24 cellular contexts compared by ENCODE assay signal in genomic region chr16:56868175-56868574, GRCh38. TPM values are rescaled to one million over a fixed set of nuclear protein-coding genes. Genes with fewer than 3 reads are reported as not detected.
DNase-seq lines count a peak whose midpoint lies in the region; ATAC-seq and TF ChIP-seq lines count a peak whose summit lies in the region.
"Had no signal": no experiment of that assay in that cellular context is flagged by ENCODE, and none has a peak within 500 bp of the region (broad histone marks: within the 10 kb centered on the region; RNA-seq: fewer than 3 reads in every experiment).

No MANE protein-coding gene starts in this region.

- H3K4me1 ChIP-seq in OCI-LY3 (ENCODE audit: low read length) (peaks cover 59% of the 10 kb centered on the region), mesenchymal stem cell (ENCODE audit: control insufficient read depth, insufficient read depth, low read depth, low read length) (peaks cover 35% of the 10 kb centered on the region)
- H3K4me1 ChIP-seq in CD8-positive, alpha-beta memory T cell (ENCODE audit: insufficient read depth, low read length), result peaks cover 4% of the 10 kb centered on the region

- H2AK5ac ChIP-seq in mesenchymal stem cell (ENCODE audit: low read length, severe bottlenecking), result peak overlapping the region; percentile 95

- no peak overlapping the region for H4K91ac ChIP-seq in mesenchymal stem cell (ENCODE audit: low read length)

- no peak overlapping the region for H3K9ac ChIP-seq in OCI-LY3 (ENCODE audit: low read length)
- H3K9ac ChIP-seq in mesenchymal stem cell (ENCODE audit: low read length), result no peak overlapping the region
- H3K9ac ChIP-seq: BLaER1 had no signal

- H3K18ac ChIP-seq in mesenchymal stem cell (ENCODE audit: low read depth in 1 of 2, low read length in 2 of 2), result no peak overlapping the region

- no peak overlapping the region for H3K4ac ChIP-seq in mesenchymal stem cell (ENCODE audit: low read depth in 1 of 2, low read length in 2 of 2)

- H3K23ac ChIP-seq in mesenchymal stem cell (ENCODE audit: low read length in 2 of 2), result no peak overlapping the region

- H3K9me3 Mint-ChIP-seq in stimulated activated memory B cell treated with anti-CD40 and anti-IgM and Interleukin-4, amounts not matched to agents 10 μg/mL and 1 μg/mL and 100 μg/mL, for 72 hours, result no peaks in the 10 kb centered on the region
- no peaks in the 10 kb centered on the region for H3K9me3 Mint-ChIP-seq in CD8-positive, alpha-beta memory T cell
- H3K9me3 Mint-ChIP-seq: CD4-positive, CD25-positive, alpha-beta regulatory T cell; CD8-positive, alpha-beta T cell; GM23338; HFFc6 had no signal

- intact Hi-C loops in Right ventricle myocardium inferior (cut with DNase I) (loop anchor here (5.0 kb wide), 2 partner anchors 49 to 64 kb away; partner anchors contain the start of gene HERPUD1), cardiac septum (cut with DNase I) (loop anchor here (5.0 kb wide), 2 partner anchors 49 to 179 kb away; no protein-coding TSS in a partner anchor)

- H3K4me3 ChIP-seq in OCI-LY3 (ENCODE audit: low read length) (no peak overlapping the region), mesenchymal stem cell (ENCODE audit: insufficient read depth in 1 of 2, low read depth in 1 of 2, low read length in 2 of 2) (no peak overlapping the region)
- no peak overlapping the region for H3K4me3 ChIP-seq in CD8-positive, alpha-beta memory T cell (ENCODE audit: low read length)
- H3K4me3 ChIP-seq: BLaER1, GM23338, HAP-1 had no signal

- no peak overlapping the region for H2BK120ac ChIP-seq in mesenchymal stem cell (ENCODE audit: low read depth, low read length)

- H3K36me3 Mint-ChIP-seq in stimulated activated memory B cell treated with anti-CD40 and anti-IgM and Interleukin-4, amounts not matched to agents 10 μg/mL and 1 μg/mL and 100 μg/mL, for 72 hours, result no peaks in the 10 kb centered on the region
- H3K36me3 Mint-ChIP-seq in CD8-positive, alpha-beta memory T cell, result no peaks in the 10 kb centered on the region
- H3K36me3 Mint-ChIP-seq: CD4-positive, CD25-positive, alpha-beta regulatory T cell; CD8-positive, alpha-beta T cell had no signal

- no peak for ATAC-seq in Right ventricle myocardium inferior
- no peak for ATAC-seq in stimulated activated memory B cell treated with anti-CD40 and anti-IgM and Interleukin-4, amounts not matched to agents 10 μg/mL and 1 μg/mL and 100 μg/mL, for 72 hours
- no peak for ATAC-seq in HG03521 (IDR thresholded peaks at IDR 0.05; ENCODE audit: unreplicated experiment)
- ATAC-seq: CD8-positive, alpha-beta T cell had no signal

- 91% methylated on average over 9 of the region's 9 CpGs for WGBS in mesenchymal stem cell

- H3K27me3 ChIP-seq in OCI-LY3 (ENCODE audit: low read depth, low read length) (no peaks in the 10 kb centered on the region), mesenchymal stem cell (ENCODE audit: control insufficient read depth in 1 of 2, insufficient read depth in 1 of 2, low read length in 2 of 2) (no peaks in the 10 kb centered on the region)
- H3K27me3 ChIP-seq in CD8-positive, alpha-beta memory T cell (ENCODE audit: insufficient read depth, low read length, poor library complexity, severe bottlenecking), result no peaks in the 10 kb centered on the region
- H3K27me3 ChIP-seq: BLaER1 had no signal

- H3K4me2 ChIP-seq in OCI-LY3 (ENCODE audit: low read length), result 0 out of 2 replicates have a peak overlapping the region, but pooled peaks have one; percentile 6
- no peak overlapping the region for H3K4me2 ChIP-seq in mesenchymal stem cell (ENCODE audit: low read length, poor library complexity, severe bottlenecking)
- H3K4me2 ChIP-seq: GM23338 had no signal

- no peak overlapping the region for H2BK12ac ChIP-seq in mesenchymal stem cell (ENCODE audit: low read length in 2 of 2)

- peak; percentile 64 for DNase-seq in Right ventricle myocardium inferior (ENCODE audit: missing footprints)
- DNase-seq in cardiac septum (ENCODE audit: low spot score), result no peak
- DNase-seq in mesenchymal stem cell, result no peak
- DNase-seq in CD8-positive, alpha-beta memory T cell, result no peak
- no peak for DNase-seq in retina
- DNase-seq: CD4-positive, CD25-positive, alpha-beta regulatory T cell; CD8-positive, alpha-beta T cell; DMS 273 treated with DMSO at 0.1 percent for 48 hours; DMS53; DMS79 treated with DMSO at 0.1 percent for 48 hours; GF-D8; HFFc6 had no signal

- H3K4me3 Mint-ChIP-seq in stimulated activated memory B cell treated with anti-CD40 and anti-IgM and Interleukin-4, amounts not matched to agents 10 μg/mL and 1 μg/mL and 100 μg/mL, for 72 hours, result no peak overlapping the region
- no peak overlapping the region for H3K4me3 Mint-ChIP-seq in CD8-positive, alpha-beta memory T cell
- H3K4me3 Mint-ChIP-seq: B cell; CD4-positive, CD25-positive, alpha-beta regulatory T cell; CD8-positive, alpha-beta T cell; GM23338; HFFc6 had no signal

- H2BK5ac ChIP-seq in mesenchymal stem cell (ENCODE audit: low read depth, low read length, poor library complexity, severe bottlenecking), result peak overlapping the region; percentile 11

- POLR2A ChIA-PET in CD8-positive, alpha-beta memory T cell (lab: Charles Lee), result interaction anchor here (0.6 kb wide), 1 partner anchor 69 kb away, joined by 3 read pairs; no protein-coding TSS in a partner anchor

- H3K27ac ChIP-seq in OCI-LY3 (ENCODE audit: low read length) (no peak overlapping the region), mesenchymal stem cell (ENCODE audit: low read length, poor library complexity, severe bottlenecking) (peak overlapping the region; percentile 28)
- H3K27ac ChIP-seq in CD8-positive, alpha-beta memory T cell (ENCODE audit: low read depth, low read length), result no peak overlapping the region
- H3K27ac ChIP-seq: 22Rv1, BLaER1, C4-2B had no signal

- no peaks in the 10 kb centered on the region for H3K9me3 ChIP-seq in OCI-LY3 (ENCODE audit: insufficient read depth, low read length)
- H3K9me3 ChIP-seq in mesenchymal stem cell (ENCODE audit: control insufficient read depth, low read length), result no peaks in the 10 kb centered on the region
- no peaks in the 10 kb centered on the region for H3K9me3 ChIP-seq in CD8-positive, alpha-beta memory T cell (ENCODE audit: low read length)
- H3K9me3 ChIP-seq: BLaER1, HAP-1 had no signal

- H2AFZ ChIP-seq in OCI-LY3 (ENCODE audit: low read depth, low read length), result no peak overlapping the region
- H2AFZ ChIP-seq in mesenchymal stem cell (ENCODE audit: low read depth, low read length), result no peak overlapping the region

- CTCF ChIA-PET in CD8-positive, alpha-beta memory T cell (lab: Charles Lee), result interaction anchor here (0.7 to 4.5 kb wide), 16 partner anchors 8 to 292 kb away, joined by 3 to 27 read pairs (median 4); partner anchors contain the start of genes CETP and HERPUD1

- no peaks in the 10 kb centered on the region for H3K79me2 ChIP-seq in OCI-LY3 (ENCODE audit: low read length)

- H3K79me1 ChIP-seq in mesenchymal stem cell (replicated peaks; ENCODE audit: low read length, poor library complexity, severe bottlenecking), result no peaks in the 10 kb centered on the region

- peaks cover 61% of the 10 kb centered on the region for H3K4me1 Mint-ChIP-seq in stimulated activated memory B cell treated with anti-CD40 and anti-IgM and Interleukin-4, amounts not matched to agents 10 μg/mL and 1 μg/mL and 100 μg/mL, for 72 hours
- H3K4me1 Mint-ChIP-seq in CD8-positive, alpha-beta memory T cell, result peaks cover 10 to 18% (median 11%) of the 10 kb centered on the region in 3 donors
- H3K4me1 Mint-ChIP-seq: GM23338 had no signal

- no peak overlapping the region for H4K8ac ChIP-seq in mesenchymal stem cell (ENCODE audit: low read length)

- H4K20me1 ChIP-seq in OCI-LY3 (ENCODE audit: insufficient read depth, low read length), result no peaks in the 10 kb centered on the region
- H4K20me1 ChIP-seq: BLaER1 had no signal

- H2BK15ac ChIP-seq in mesenchymal stem cell (ENCODE audit: low read depth, poor library complexity, severe bottlenecking), result no peak overlapping the region

- H3K27ac Mint-ChIP-seq in stimulated activated memory B cell treated with anti-CD40 and anti-IgM and Interleukin-4, amounts not matched to agents 10 μg/mL and 1 μg/mL and 100 μg/mL, for 72 hours, result peak overlapping the region; percentile 75
- no peak overlapping the region for H3K27ac Mint-ChIP-seq in CD8-positive, alpha-beta memory T cell
- H3K27ac Mint-ChIP-seq: B cell; CD8-positive, alpha-beta T cell; GM23338; HFFc6 had no signal

- TF ChIP-seq CTCF in OCI-LY3 (IDR thresholded peaks at IDR 0.05; ENCODE audit: low read depth, low read length), result no peak

- no peaks in the 10 kb centered on the region for H3K27me3 Mint-ChIP-seq in stimulated activated memory B cell treated with anti-CD40 and anti-IgM and Interleukin-4, amounts not matched to agents 10 μg/mL and 1 μg/mL and 100 μg/mL, for 72 hours
- no peaks in the 10 kb centered on the region for H3K27me3 Mint-ChIP-seq in CD8-positive, alpha-beta memory T cell
- H3K27me3 Mint-ChIP-seq: B cell had no signal

- H3K36me3 ChIP-seq in OCI-LY3 (replicated peaks; ENCODE audit: low read depth, low read length) (no peaks in the 10 kb centered on the region), mesenchymal stem cell (ENCODE audit: control insufficient read depth in 1 of 2, insufficient read depth in 2 of 2, low read depth in 1 of 2, low read length in 2 of 2) (no peaks in the 10 kb centered on the region)
- H3K36me3 ChIP-seq in CD8-positive, alpha-beta memory T cell (ENCODE audit: insufficient read depth, low read length), result no peaks in the 10 kb centered on the region
- H3K36me3 ChIP-seq: BLaER1, HAP-1 had no signal

- H3K14ac ChIP-seq in mesenchymal stem cell (ENCODE audit: low read length in 2 of 2), result no peak overlapping the region

RNA-seq across cellular contexts. Expression of gene SLC12A3, which starts 3.2 kb away (rescaled TPM):
- not detected for total RNA-seq in Right ventricle myocardium inferior
- not detected for total RNA-seq in cardiac septum
- not detected for polyA plus RNA-seq in mesenchymal stem cell (2013, experiment 1 of 2)
- polyA plus RNA-seq in mesenchymal stem cell (2013, experiment 2 of 2), result not detected
- total RNA-seq in CD8-positive, alpha-beta memory T cell, result not detected
- polyA plus RNA-seq in CD8-positive, alpha-beta memory T cell, result not detected
- total RNA-seq: CD4-positive, CD25-positive, alpha-beta regulatory T cell; CD8-positive, alpha-beta T cell; Daoy; G401; GM23338; HFFc6 had no signal
- polyA plus RNA-seq: AG04450; CD4-positive, CD25-positive, alpha-beta regulatory T cell; GM23338 had no signal
